In genomic region chr10:118204292-118204943, GRCh38 we compare ENCODE assay signal across 26 cellular contexts.
DNase-seq lines count a peak whose midpoint lies in the region; ATAC-seq and TF ChIP-seq lines count a peak whose summit lies in the region.
"Had no signal": no experiment of that assay in that cellular context is flagged by ENCODE, and none has a peak within 500 bp of the region (broad histone marks: within the 10 kb centered on the region; RNA-seq: fewer than 3 reads in every experiment).

No MANE protein-coding gene starts in this region.

- H3F3A ChIP-seq in MM.1S (ENCODE audit: insufficient read depth, low read length), result no peaks in the 10 kb centered on the region

- no peak overlapping the region for H3K27ac Mint-ChIP-seq in WTC11
- H3K27ac Mint-ChIP-seq: B cell; CD8-positive, alpha-beta T cell had no signal

- no peaks in the 10 kb centered on the region for H3K27me3 ChIP-seq in iPS-18a (ENCODE audit: control insufficient read depth, insufficient read depth, low read length)
- H3K27me3 ChIP-seq in MM.1S (replicated peaks; ENCODE audit: insufficient read depth, low read length), result no peaks in the 10 kb centered on the region
- H3K27me3 ChIP-seq: SJSA1 had no signal

- H3K36me3 ChIP-seq in iPS-18a (ENCODE audit: control insufficient read depth, low read depth, low read length), result no peaks in the 10 kb centered on the region
- no peaks in the 10 kb centered on the region for H3K36me3 ChIP-seq in MM.1S (replicated peaks; ENCODE audit: insufficient read depth, low read length)
- H3K36me3 ChIP-seq: HAP-1, SJSA1 had no signal

- H3K9me2 ChIP-seq in MM.1S (replicated peaks; ENCODE audit: insufficient read depth, low read length), result no peaks in the 10 kb centered on the region

- peaks cover 39% of the 10 kb centered on the region for H3K4me1 Mint-ChIP-seq in WTC11
- H3K4me1 Mint-ChIP-seq: B cell had no signal

- H3K79me2 ChIP-seq in MM.1S (ENCODE audit: low read length), result no peaks in the 10 kb centered on the region

- H2AFZ ChIP-seq in MM.1S (ENCODE audit: low read length), result no peak overlapping the region
- H2AFZ ChIP-seq: PC-9 had no signal

- H4K20me1 ChIP-seq in MM.1S (ENCODE audit: insufficient read depth, low read length), result no peaks in the 10 kb centered on the region

- CTCF ChIA-PET in WTC11 (lab: Charles Lee), result interaction anchor here (1.2 kb wide), 1 partner anchor 54 kb away, joined by 3 read pairs; no protein-coding TSS in a partner anchor

- no peaks in the 10 kb centered on the region for H3K9me3 ChIP-seq in iPS-18a (ENCODE audit: control insufficient read depth, low read depth, low read length)
- no peaks in the 10 kb centered on the region for H3K9me3 ChIP-seq in MM.1S (replicated peaks; ENCODE audit: insufficient read depth, low read length)
- H3K9me3 ChIP-seq: Caco-2, HAP-1, SJSA1 had no signal

- ATAC-seq in WTC11 (peak; percentile 77), GM19455 (IDR thresholded peaks at IDR 0.05; ENCODE audit: unreplicated experiment) (no peak), GM18858 (IDR thresholded peaks at IDR 0.05; ENCODE audit: unreplicated experiment) (no peak)
- ATAC-seq: CD8-positive, alpha-beta T cell had no signal

- no peaks in the 10 kb centered on the region for H3K9me3 Mint-ChIP-seq in WTC11

- H3K27ac ChIP-seq in iPS-18a (ENCODE audit: low read length) (no peak overlapping the region), MM.1S (ENCODE audit: low read length) (no peak overlapping the region)
- H3K27ac ChIP-seq: 22Rv1, C4-2B, PC-9, SJSA1 had no signal

- POLR2A ChIA-PET in WTC11 (lab: Charles Lee), result no interaction called here

- DNase-seq in NCI-H82 (lab: John Stamatoyannopoulos, UW), result peak; percentile 22
- DNase-seq in NCI-H82 treated with DMSO at 0.1 percent for 48 hours (lab: John Stamatoyannopoulos, UW; ENCODE audit: unreplicated experiment), result no peak
- DNase-seq in WTC11 (ENCODE audit: low spot score), result no peak
- no peak for DNase-seq in MM.1S
- DNase-seq in NCI-H1436 treated with DMSO at 0.1 percent for 48 hours (lab: John Stamatoyannopoulos, UW), result no peak
- DNase-seq: Caco-2; CD8-positive, alpha-beta T cell; EL; GF-D8; IMR-90; KG1; NCI-H1048; NCI-H1417; NCI-H2081 treated with DMSO at 0.1 percent for 48 hours; NCI-H226; NCI-H510A; PC-9; Right ventricle myocardium superior had no signal

- TF ChIP-seq CTCF in WTC11 (IDR thresholded peaks at IDR 0.05), result no peak
- no peak for TF ChIP-seq CTCF in MM.1S (IDR thresholded peaks at IDR 0.05; ENCODE audit: low read length)

- H3K4me3 Mint-ChIP-seq in WTC11, result peak overlapping the region; percentile 11; the same call in 1 of the 2 replicates
- H3K4me3 Mint-ChIP-seq: B cell; CD8-positive, alpha-beta T cell had no signal

- no peak overlapping the region for H3K4me2 ChIP-seq in MM.1S (ENCODE audit: low read depth, low read length)
- H3K4me2 ChIP-seq: PC-9 had no signal

- H3K9ac ChIP-seq in iPS-18a (ENCODE audit: low read length) (no peak overlapping the region), MM.1S (ENCODE audit: low read length) (no peak overlapping the region)

- H3K4me3 ChIP-seq in iPS-18a (ENCODE audit: low read length) (peak overlapping the region; percentile 26), MM.1S (ENCODE audit: low read length) (no peak overlapping the region)
- H3K4me3 ChIP-seq: HAP-1, PC-9, SJSA1 had no signal

- H3K36me3 Mint-ChIP-seq in WTC11, result no peaks in the 10 kb centered on the region
- H3K36me3 Mint-ChIP-seq: CD8-positive, alpha-beta T cell had no signal

- H3K27me3 Mint-ChIP-seq in WTC11 (ENCODE audit: low read depth), result peaks cover 28% of the 10 kb centered on the region

- H3K4me1 ChIP-seq in iPS-18a (ENCODE audit: control insufficient read depth, low read depth, low read length), result peaks cover 24% of the 10 kb centered on the region
- H3K4me1 ChIP-seq in MM.1S (ENCODE audit: low read length), result no peaks in the 10 kb centered on the region
- H3K4me1 ChIP-seq: Caco-2, SJSA1 had no signal

TF ChIP-seq in WTC11, 78 proteins besides CTCF, POLR2A, EP300 and RAD21:
- TF ChIP-seq ATF3 (CRISPR knock-in tag; conservative IDR thresholded peaks at IDR 0.05) (no peak), ERG (CRISPR knock-in tag; IDR thresholded peaks at IDR 0.05) (no peak)
